ENCODE assay signal across 19 cellular contexts in the genomic region with DNA sequence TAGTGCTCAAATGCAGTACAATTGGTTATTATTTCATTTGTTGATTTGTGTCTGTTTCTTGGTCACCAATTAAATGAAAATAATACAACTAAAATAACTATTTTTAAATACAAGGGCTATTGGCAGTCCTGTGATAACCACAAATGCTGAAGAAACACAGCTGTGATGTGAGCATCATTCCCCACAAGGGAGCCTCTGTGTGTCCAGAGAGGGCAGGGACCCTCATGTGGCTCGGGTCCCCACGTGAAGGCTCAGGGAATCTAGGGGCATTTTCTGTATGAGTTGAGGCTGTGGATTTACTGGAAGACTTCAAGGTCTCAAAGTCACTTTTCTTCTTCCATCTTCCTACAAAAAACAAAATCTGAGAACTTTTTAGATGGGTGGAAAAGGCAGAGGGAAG.
"Had no signal": no experiment of that assay in that cellular context is flagged by ENCODE, and none has a peak within 500 bp of the region (broad histone marks: within the 10 kb centered on the region; RNA-seq: fewer than 3 reads in every experiment).

No MANE protein-coding gene starts in this region.

- DNase-seq: dermis blood vessel endothelial cell; dorsolateral prefrontal cortex; effector CD4-positive, alpha-beta T cell; effector memory CD4-positive, alpha-beta T cell; foreskin keratinocyte; gastrocnemius medialis; glutamatergic neuron; head of caudate nucleus; heart right ventricle; hippocampal formation; left cardiac atrium; left lung; left ventricle myocardium superior; lower lobe of right lung; mesenchymal stem cell; mucosa of descending colon had no signal

- H3K9me3 Mint-ChIP-seq: mesothelial cell of epicardium had no signal

- H3K36me3 Mint-ChIP-seq: mesothelial cell of epicardium had no signal

- H3K9me3 ChIP-seq: esophagus muscularis mucosa, gastrocnemius medialis, heart right ventricle, left lung, lower lobe of right lung, mucosa of descending colon had no signal

- H3K4me3 Mint-ChIP-seq: mesothelial cell of epicardium had no signal

- H3K27ac ChIP-seq: coronary artery, dorsolateral prefrontal cortex, esophagus muscularis mucosa, foreskin keratinocyte, gastrocnemius medialis, heart right ventricle, left lung, lower lobe of right lung had no signal

- ATAC-seq: foreskin keratinocyte, gastrocnemius medialis, heart right ventricle, left cardiac atrium, left lung, left ventricle myocardium superior, lower lobe of right lung, mucosa of descending colon had no signal

- H3K4me1 Mint-ChIP-seq: mesothelial cell of epicardium had no signal

- H3K27me3 ChIP-seq: dorsolateral prefrontal cortex, esophagus muscularis mucosa, foreskin keratinocyte, gastrocnemius medialis, heart right ventricle, left lung had no signal

- H3K27ac Mint-ChIP-seq: mesothelial cell of epicardium had no signal

- H3K4me3 ChIP-seq: coronary artery, dorsolateral prefrontal cortex, esophagus muscularis mucosa, gastrocnemius medialis, heart right ventricle, left lung, lower lobe of right lung, mucosa of descending colon had no signal

- H3K4me1 ChIP-seq: esophagus muscularis mucosa, foreskin keratinocyte, left lung had no signal
